ENCODE assay signal across 12 cellular contexts in the genomic region with DNA sequence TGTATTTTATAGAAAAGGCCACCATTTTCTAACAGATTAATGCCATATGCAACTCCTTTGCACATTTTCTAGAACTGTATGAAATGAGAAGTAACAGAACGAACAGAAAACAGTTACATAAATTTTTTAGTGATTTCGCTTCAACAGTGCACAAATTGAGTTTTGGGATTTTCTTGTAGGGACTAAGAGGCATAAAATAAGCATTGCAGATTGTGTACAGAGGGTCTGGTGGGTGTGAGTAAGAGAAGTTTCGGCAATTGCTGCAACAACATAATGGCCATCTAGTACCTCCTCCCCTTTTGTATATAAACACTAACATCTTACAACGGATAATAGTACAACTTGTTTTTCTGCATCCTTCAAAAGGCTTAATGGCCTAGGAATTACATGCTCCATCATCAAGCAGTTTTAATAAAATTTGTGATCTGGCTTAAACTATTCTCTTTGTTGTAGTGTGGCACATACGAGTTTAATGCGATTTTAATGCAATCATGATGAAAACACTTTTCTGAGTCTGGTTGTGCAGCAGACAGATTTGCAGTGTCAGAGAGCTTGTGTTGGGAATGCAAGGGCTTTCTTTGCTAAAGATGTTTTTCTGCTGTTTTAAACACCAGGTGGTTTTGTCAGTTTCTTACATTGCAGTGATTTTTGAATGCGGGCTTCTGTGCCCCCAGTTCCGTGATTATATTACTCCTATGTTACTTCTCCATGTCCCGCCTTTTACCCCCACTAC. TPM values are rescaled to one million over a fixed set of nuclear protein-coding genes. Genes with fewer than 3 reads are reported as not detected.
A peak's percentile ranks its signal among the peaks of the same experiment; 100 is the strongest.
DNase-seq lines count a peak whose midpoint lies in the region; ATAC-seq and TF ChIP-seq lines count a peak whose summit lies in the region.
"Had no signal": no experiment of that assay in that cellular context is flagged by ENCODE, and none has a peak within 500 bp of the region (broad histone marks: within the 10 kb centered on the region; RNA-seq: fewer than 3 reads in every experiment).

No MANE protein-coding gene starts in this region.

- peak overlapping the region; percentile 49 for H3K27ac ChIP-seq in Panc1 (ENCODE audit: low read length)
- no peak overlapping the region for H3K27ac ChIP-seq in iPS-20b (ENCODE audit: low read length)
- no peak overlapping the region for H3K27ac ChIP-seq in suprapubic skin
- H3K27ac ChIP-seq: RWPE1 had no signal

- BruUV-seq in Panc1 (replicated peaks; lab: Mats Ljungman, UMichigan): no TSS peak

- DNase-seq in NCI-H82 (lab: John Stamatoyannopoulos, UW) (peak; percentile 41), NCI-H82 treated with DMSO at 0.1 percent for 48 hours (lab: John Stamatoyannopoulos, UW; ENCODE audit: unreplicated experiment) (no peak), Panc1 (ENCODE audit: low read depth, low spot score) (no peak), suprapubic skin (ENCODE audit: low spot score in 2 of 2) (no peak), A172 (ENCODE audit: low spot score) (no peak)
- no peak for DNase-seq in activated naive CD4-positive, alpha-beta T cell (lab: John Stamatoyannopoulos, UW)
- DNase-seq: activated CD4-positive, alpha-beta memory T cell treated with anti-CD3 and anti-CD28 coated beads, Interleukin-2, amount 10 ng/mL, durations not matched to agents 7 days and 5 days; KG1; tibial artery had no signal

- POLR2A ChIA-PET in Panc1 (lab: Charles Lee): no interaction called here

- WGBS in suprapubic skin: 87% methylated on average over 9 of the region's 9 CpGs

- H3K27me3 ChIP-seq in Panc1 (ENCODE audit: control insufficient read depth, insufficient read depth, low read length) (no peaks in the 10 kb centered on the region), iPS-20b (ENCODE audit: insufficient read depth, low read length) (no peaks in the 10 kb centered on the region), suprapubic skin (no peaks in the 10 kb centered on the region)
- H3K27me3 ChIP-seq: tibial artery had no signal

- H3K36me3 ChIP-seq in Panc1 (ENCODE audit: control insufficient read depth, insufficient read depth, low read length) (no peaks in the 10 kb centered on the region), iPS-20b (ENCODE audit: insufficient read depth, low read depth, low read length) (no peaks in the 10 kb centered on the region), suprapubic skin (no peaks in the 10 kb centered on the region)
- H3K36me3 ChIP-seq: tibial artery had no signal

- no peak overlapping the region; the same call in 1 of the 2 replicates for H3K9ac ChIP-seq in iPS-20b (ENCODE audit: low read depth, low read length)

- TF ChIP-seq EP300 in suprapubic skin (IDR thresholded peaks at IDR 0.05): no peak

- H3K9me3 ChIP-seq in Panc1 (ENCODE audit: control insufficient read depth, insufficient read depth, low read depth, low read length): no peaks in the 10 kb centered on the region
- no peaks in the 10 kb centered on the region for H3K9me3 ChIP-seq in iPS-20b (ENCODE audit: insufficient read depth, low read depth, low read length)
- no peaks in the 10 kb centered on the region for H3K9me3 ChIP-seq in suprapubic skin
- H3K9me3 ChIP-seq: tibial artery had no signal

- no peak for TF ChIP-seq CTCF in Panc1 (IDR thresholded peaks at IDR 0.05)
- no peak for TF ChIP-seq CTCF in suprapubic skin (IDR thresholded peaks at IDR 0.05)

- ATAC-seq in Panc1 (no peak), GM21786 (IDR thresholded peaks at IDR 0.05; ENCODE audit: unreplicated experiment) (no peak)

- TF ChIP-seq POLR2A in suprapubic skin (IDR thresholded peaks at IDR 0.05): no peak

- in situ Hi-C loops in Panc1 (cut with HindIII; ENCODE audit: low pct_unique_long_range_greater_than_20kb, low sequenced_read_pairs): no loop called here

- H3K4me1 ChIP-seq in Panc1 (ENCODE audit: control insufficient read depth, insufficient read depth, low read length) (peaks cover 32% of the 10 kb centered on the region), iPS-20b (ENCODE audit: insufficient read depth, low read length) (peaks cover 22% of the 10 kb centered on the region), suprapubic skin (peaks cover 24% of the 10 kb centered on the region)

- intact Hi-C loops in Panc1 (cut with micrococcal nuclease; ENCODE audit: unreplicated experiment): loop anchor here (10.0 kb wide), 1 partner anchor 287 kb away; no protein-coding TSS in a partner anchor

- CTCF ChIA-PET in Panc1 (lab: Charles Lee): no interaction called here

- H3K4me3 ChIP-seq in Panc1 (ENCODE audit: low read depth in 2 of 2, low read length in 2 of 2): peak overlapping the region; percentile 87 to 88
- peak overlapping the region; percentile 97 for H3K4me3 ChIP-seq in iPS-20b (ENCODE audit: low read length)
- H3K4me3 ChIP-seq in suprapubic skin: peak overlapping the region; percentile 96

RNA-seq across cellular contexts. Expression of a gene that starts 2.9 kb away (rescaled TPM):
- total RNA-seq in Panc1 (2021; ENCODE audit: unreplicated experiment): 36.4 TPM
- polyA plus RNA-seq in Panc1 (2012; ENCODE audit: insufficient read length): 15.9 TPM
- total RNA-seq in suprapubic skin: 10 to 100 TPM; 17.1 to 37.7 (median 23.6) TPM
- total RNA-seq in A172 (2014; rRNA removed; shearing (Covaris generic)): 3.0 and 7.2 TPM in 2 replicates
